ENCODE assay signal across 34 cellular contexts in genomic region chr10:59692113-59692512, GRCh38.
"Had no signal": no experiment of that assay in that cellular context is flagged by ENCODE, and none has a peak within 500 bp of the region (broad histone marks: within the 10 kb centered on the region; RNA-seq: fewer than 3 reads in every experiment).

No MANE protein-coding gene starts in this region.

- DNase-seq: activated B cell treated with CpG ODN at 0.5 μM for 24 hours; activated CD4-positive, alpha-beta memory T cell treated with anti-CD3 and anti-CD28 coated beads for 36 hours; activated CD4-positive, alpha-beta T cell treated with anti-CD3 and anti-CD28 coated beads for 4 hours; activated CD4-positive, alpha-beta T cell treated with anti-CD3 and anti-CD28 coated beads, Interleukin-2, amount 10 ng/mL, durations not matched to agents 24 days and 14 days; activated CD4-positive, alpha-beta T cell treated with anti-CD3 and anti-CD28 coated beads, Interleukin-2, amount 50 U/mL, for 1 hour; activated CD4-positive, alpha-beta T cell treated with anti-CD3 and anti-CD28 coated beads, Interleukin-2, amount 50 U/mL, for 4 hours; activated CD4-positive, CD25-positive, alpha-beta regulatory T cell treated with anti-CD3 and anti-CD28 coated beads, Interleukin-2, amount 50 U/mL, for 72 hours; activated CD8-positive, alpha-beta memory T cell treated with anti-CD3 and anti-CD28 coated beads, Interleukin-2, amount 50 U/mL, for 4 hours; activated CD8-positive, alpha-beta T cell treated with anti-CD3 and anti-CD28 coated beads for 36 hours; activated effector memory CD4-positive, alpha-beta T cell treated with anti-CD3 and anti-CD28 coated beads, Interleukin-2, amount 50 U/mL, for 16 hours; activated gamma-delta T cell treated with Interleukin-2 at 50 U/mL for 16 hours; activated naive CD4-positive, alpha-beta T cell; activated naive CD4-positive, alpha-beta T cell treated with anti-CD3 and anti-CD28 coated beads for 36 hours; activated naive CD4-positive, alpha-beta T cell treated with anti-CD3 and anti-CD28 coated beads, Interleukin-2, amount 50 U/mL, for 16 hours; activated naive CD8-positive, alpha-beta T cell treated with anti-CD3 and anti-CD28 coated beads for 36 hours; activated T-cell treated with anti-CD3 and anti-CD28 coated beads for 4 hours; activated T-cell treated with anti-CD3 and anti-CD28 coated beads, Interleukin-2, amount 50 U/mL, for 1 hour; activated T-cell treated with anti-CD3 and anti-CD28 coated beads, Interleukin-2, amount 50 U/mL, for 4 hours; activated T-cell treated with anti-CD3 and anti-CD28 coated beads, Interleukin-2, amount 50 U/mL, for 72 hours; adrenal gland; amniotic stem cell; aorta; body of pancreas; brain microvascular endothelial cell; central memory CD4-positive, alpha-beta T cell; T-cell; T-helper 17 cell; T-helper 9 cell had no signal

- H3K4me1 ChIP-seq: body of pancreas, breast epithelium had no signal

- H3K27me3 ChIP-seq: adrenal gland, body of pancreas, brain microvascular endothelial cell, breast epithelium had no signal

- H3K4me3 ChIP-seq: adrenal gland, body of pancreas, breast epithelium had no signal

- H3K27ac Mint-ChIP-seq: activated B cell treated with CpG ODN at 0.5 μM for 24 hours; activated CD4-positive, alpha-beta memory T cell treated with anti-CD3 and anti-CD28 coated beads for 36 hours; activated CD4-positive, alpha-beta T cell treated with anti-CD3 and anti-CD28 coated beads, Interleukin-2, amount 10 ng/mL, durations not matched to agents 24 days and 14 days; activated CD8-positive, alpha-beta T cell treated with anti-CD3 and anti-CD28 coated beads for 36 hours; activated naive CD4-positive, alpha-beta T cell treated with anti-CD3 and anti-CD28 coated beads for 36 hours; activated naive CD4-positive, alpha-beta T cell treated with anti-CD3 and anti-CD28 coated beads, Interleukin-2, amount 50 U/mL, for 72 hours; activated naive CD8-positive, alpha-beta T cell treated with anti-CD3 and anti-CD28 coated beads for 36 hours; activated T-cell treated with anti-CD3 and anti-CD28 coated beads, Interleukin-2, amount 50 U/mL, for 72 hours; activated T-helper 1 cell treated with anti-CD3 and anti-CD28 coated beads, Interleukin-12 subunit alpha, Interleukin-12 subunit beta, Interleukin-2, Interleukin-4 antibody, amounts not matched to agents 30 ng/mL and 10 ng/mL and 1 ng/mL, durations not matched to agents 14 hours and 24 hours and 36 hours; activated T-helper 17 cell treated with anti-CD3 and anti-CD28 coated beads, Interleukin-2, amount 50 U/mL, for 72 hours; T-cell; T-helper 17 cell; T-helper 2 cell treated with Interferon-gamma antibody and Interleukin-4, amounts not matched to agents 5 μg/mL and 100 μg/mL, for 36 hours had no signal

- H3K36me3 Mint-ChIP-seq: activated CD4-positive, alpha-beta memory T cell treated with anti-CD3 and anti-CD28 coated beads for 36 hours; activated naive CD4-positive, alpha-beta T cell treated with anti-CD3 and anti-CD28 coated beads, Interleukin-2, amount 50 U/mL, for 72 hours; activated naive CD8-positive, alpha-beta T cell treated with anti-CD3 and anti-CD28 coated beads for 36 hours; T-cell had no signal

- H3K4me1 Mint-ChIP-seq: activated CD4-positive, alpha-beta T cell treated with anti-CD3 and anti-CD28 coated beads, Interleukin-2, amount 10 ng/mL, durations not matched to agents 24 days and 14 days; activated naive CD8-positive, alpha-beta T cell treated with anti-CD3 and anti-CD28 coated beads for 36 hours; activated T-helper 17 cell treated with anti-CD3 and anti-CD28 coated beads, Interleukin-2, amount 50 U/mL, for 72 hours; T-cell; T-helper 17 cell had no signal

- H3K9me3 Mint-ChIP-seq: activated B cell treated with CpG ODN at 0.5 μM for 24 hours; activated CD4-positive, alpha-beta memory T cell treated with anti-CD3 and anti-CD28 coated beads for 36 hours; activated CD4-positive, alpha-beta T cell treated with anti-CD3 and anti-CD28 coated beads, Interleukin-2, amount 10 ng/mL, durations not matched to agents 24 days and 14 days; activated CD8-positive, alpha-beta T cell treated with anti-CD3 and anti-CD28 coated beads for 36 hours; activated naive CD4-positive, alpha-beta T cell treated with anti-CD3 and anti-CD28 coated beads for 36 hours; activated naive CD4-positive, alpha-beta T cell treated with anti-CD3 and anti-CD28 coated beads, Interleukin-2, amount 50 U/mL, for 72 hours; activated naive CD8-positive, alpha-beta T cell treated with anti-CD3 and anti-CD28 coated beads for 36 hours; activated T-cell treated with anti-CD3 and anti-CD28 coated beads, Interleukin-2, amount 50 U/mL, for 4 hours; activated T-cell treated with anti-CD3 and anti-CD28 coated beads, Interleukin-2, amount 50 U/mL, for 72 hours; activated T-helper 1 cell treated with anti-CD3 and anti-CD28 coated beads, Interleukin-12 subunit alpha, Interleukin-12 subunit beta, Interleukin-2, Interleukin-4 antibody, amounts not matched to agents 30 ng/mL and 10 ng/mL and 1 ng/mL, durations not matched to agents 14 hours and 24 hours and 36 hours; activated T-helper 17 cell treated with anti-CD3 and anti-CD28 coated beads, Interleukin-2, amount 50 U/mL, for 72 hours; T-cell; T-helper 2 cell treated with Interferon-gamma antibody and Interleukin-4, amounts not matched to agents 5 μg/mL and 100 μg/mL, for 36 hours had no signal

- ATAC-seq: activated CD8-positive, alpha-beta T cell treated with anti-CD3 and anti-CD28 coated beads for 36 hours; activated naive CD4-positive, alpha-beta T cell treated with anti-CD3 and anti-CD28 coated beads, Interleukin-2, amount 50 U/mL, for 72 hours; activated T-cell treated with anti-CD3 and anti-CD28 coated beads, Interleukin-2, amount 50 U/mL, for 4 hours; activated T-cell treated with anti-CD3 and anti-CD28 coated beads, Interleukin-2, amount 50 U/mL, for 72 hours; activated T-helper 17 cell treated with anti-CD3 and anti-CD28 coated beads, Interleukin-2, amount 50 U/mL, for 72 hours; body of pancreas; T-cell; T-helper 17 cell had no signal

- H3K27ac ChIP-seq: adrenal gland, body of pancreas, brain microvascular endothelial cell, breast epithelium, VCaP had no signal

- H3K36me3 ChIP-seq: adrenal gland, brain microvascular endothelial cell, breast epithelium had no signal

- H3K9me3 ChIP-seq: adrenal gland, body of pancreas, breast epithelium had no signal

- H3K4me3 Mint-ChIP-seq: activated B cell treated with CpG ODN at 0.5 μM for 24 hours; activated CD4-positive, alpha-beta memory T cell treated with anti-CD3 and anti-CD28 coated beads for 36 hours; activated CD4-positive, alpha-beta T cell treated with anti-CD3 and anti-CD28 coated beads, Interleukin-2, amount 10 ng/mL, durations not matched to agents 24 days and 14 days; activated CD8-positive, alpha-beta T cell treated with anti-CD3 and anti-CD28 coated beads for 36 hours; activated naive CD4-positive, alpha-beta T cell treated with anti-CD3 and anti-CD28 coated beads for 36 hours; activated naive CD8-positive, alpha-beta T cell treated with anti-CD3 and anti-CD28 coated beads for 36 hours; activated T-cell treated with anti-CD3 and anti-CD28 coated beads, Interleukin-2, amount 50 U/mL, for 4 hours; activated T-cell treated with anti-CD3 and anti-CD28 coated beads, Interleukin-2, amount 50 U/mL, for 72 hours; activated T-helper 1 cell treated with anti-CD3 and anti-CD28 coated beads, Interleukin-12 subunit alpha, Interleukin-12 subunit beta, Interleukin-2, Interleukin-4 antibody, amounts not matched to agents 30 ng/mL and 10 ng/mL and 1 ng/mL, durations not matched to agents 14 hours and 24 hours and 36 hours; activated T-helper 17 cell treated with anti-CD3 and anti-CD28 coated beads, Interleukin-2, amount 50 U/mL, for 72 hours; T-cell; T-helper 17 cell; T-helper 2 cell treated with Interferon-gamma antibody and Interleukin-4, amounts not matched to agents 5 μg/mL and 100 μg/mL, for 36 hours had no signal

- H3K27me3 Mint-ChIP-seq: activated B cell treated with CpG ODN at 0.5 μM for 24 hours; activated T-helper 17 cell treated with anti-CD3 and anti-CD28 coated beads, Interleukin-2, amount 50 U/mL, for 72 hours had no signal
